In genomic region chr14:76964695-76965094, GRCh38 we compare ENCODE assay signal across 12 cellular contexts.
DNase-seq lines count a peak whose midpoint lies in the region; ATAC-seq and TF ChIP-seq lines count a peak whose summit lies in the region.
"Had no signal": no experiment of that assay in that cellular context is flagged by ENCODE, and none has a peak within 500 bp of the region (broad histone marks: within the 10 kb centered on the region; RNA-seq: fewer than 3 reads in every experiment).

No MANE protein-coding gene starts in this region.

- no peaks in the 10 kb centered on the region for H3K36me3 ChIP-seq in body of pancreas (replicated peaks in 1 of 2; ENCODE audit: insufficient read depth in 1 of 2, low read depth in 2 of 2)

- peak; percentile 72 for DNase-seq in activated CD8-positive, alpha-beta memory T cell treated with anti-CD3 and anti-CD28 coated beads, Interleukin-2, amount 50 U/mL, for 48 hours
- DNase-seq in activated CD8-positive, alpha-beta memory T cell treated with anti-CD3 and anti-CD28 coated beads for 24 hours, result no peak
- DNase-seq in body of pancreas (no peak), NCI-H2227 treated with DMSO at 0.1 percent for 48 hours (lab: John Stamatoyannopoulos, UW) (no peak)
- DNase-seq in stimulated activated CD8-positive, alpha-beta memory T cell treated with anti-CD3 and anti-CD28 coated beads, Interleukin-15, amount 100 ng/mL, for 48 hours (ENCODE audit: low read depth in 2 of 2), result peak; percentile 50 to 60
- DNase-seq: HFFc6, left cardiac atrium, NCI-H2081 treated with DMSO at 0.1 percent for 48 hours, OCI-M1 had no signal

- H3K4me1 ChIP-seq in body of pancreas, result peaks cover 28% of the 10 kb centered on the region

- TF ChIP-seq POLR2A in body of pancreas (IDR thresholded peaks at IDR 0.05), result no peak

- H3K27ac ChIP-seq in body of pancreas, result peak overlapping the region in 3 of 4 donors; percentile 11 to 48 (median 41)

- intact Hi-C loops in body of pancreas (cut with DNase I), result loop anchor here (5.0 kb wide), 1 partner anchor 38 kb away; no protein-coding TSS in a partner anchor

- H3K9me3 ChIP-seq in body of pancreas, result no peaks in the 10 kb centered on the region

- H3K27me3 ChIP-seq in body of pancreas, result no peaks in the 10 kb centered on the region

- 65 to 73% methylated on average over 5 of the region's 5 CpGs for WGBS in body of pancreas, 2 donors

- TF ChIP-seq CTCF in body of pancreas (IDR thresholded peaks at IDR 0.05), result no peak

- ATAC-seq in HG02610 (IDR thresholded peaks at IDR 0.05; ENCODE audit: unreplicated experiment), result peak; percentile 26
- ATAC-seq in body of pancreas, result peak; percentile 20
- no peak for ATAC-seq in HG02870 (IDR thresholded peaks at IDR 0.05; ENCODE audit: unreplicated experiment)
- ATAC-seq in HG03565 (IDR thresholded peaks at IDR 0.05; ENCODE audit: unreplicated experiment), result no peak
- ATAC-seq: left cardiac atrium had no signal

- H3K4me3 ChIP-seq in body of pancreas, result no peak overlapping the region

Comparison
In these comparisons a context has a peak if more than half of its experiments do, and no peak if none do; other contexts are left out.
1. DNase-seq: peak in activated CD8-positive, alpha-beta memory T cell treated with anti-CD3 and anti-CD28 coated beads, Interleukin-2, amount 50 U/mL, for 48 hours (single experiment) and stimulated activated CD8-positive, alpha-beta memory T cell treated with anti-CD3 and anti-CD28 coated beads, Interleukin-15, amount 100 ng/mL, for 48 hours (2 of 2); none in activated CD8-positive, alpha-beta memory T cell treated with anti-CD3 and anti-CD28 coated beads for 24 hours (single experiment), body of pancreas (0 of 4) and NCI-H2227 treated with DMSO at 0.1 percent for 48 hours (single experiment).
2. ATAC-seq: peak in HG02610 (single experiment) and body of pancreas (single experiment); none in HG02870 (single experiment) and HG03565 (single experiment).